Comparison of ENCODE assay signal across 1 cellular context in genomic region chr12:95116773-95117172, GRCh38.
TF ChIP-seq lines count a peak whose summit lies in the region.

No MANE protein-coding gene starts in this region.

TF ChIP-seq in H1, 55 proteins besides CTCF, POLR2A, EP300 and RAD21:
- TF ChIP-seq POLR2AphosphoS5 (IDR thresholded peaks at IDR 0.05; ENCODE audit: low read depth, low read length) (no peak), KDM1A (IDR thresholded peaks at IDR 0.05; ENCODE audit: borderline replicate concordance, low read length) (no peak), SIN3A (conservative IDR thresholded peaks at IDR 0.05 in 1 of 2, IDR thresholded peaks at IDR 0.05 in 1 of 2; ENCODE audit: low read depth in 1 of 2, low read length in 2 of 2) (no peak), GABPA (IDR thresholded peaks at IDR 0.05; ENCODE audit: borderline replicate concordance, insufficient read depth, low read length) (no peak), CREB1 (IDR thresholded peaks at IDR 0.05) (no peak), NANOG (IDR thresholded peaks at IDR 0.05; ENCODE audit: insufficient read depth, low read depth, low read length, poor library complexity, severe bottlenecking) (no peak), TBP (IDR thresholded peaks at IDR 0.05; ENCODE audit: low read depth, low read length) (no peak), MAX (IDR thresholded peaks at IDR 0.05) (no peak), CHD1 (IDR thresholded peaks at IDR 0.05; ENCODE audit: low read depth, low read length) (no peak), GTF2F1 (IDR thresholded peaks at IDR 0.05; ENCODE audit: borderline replicate concordance, low read depth, low read length) (no peak), BCL11A (IDR thresholded peaks at IDR 0.05; ENCODE audit: low read depth in 2 of 2, low read length in 2 of 2) (no peak), SIRT6 (IDR thresholded peaks at IDR 0.05; ENCODE audit: low read length) (no peak), CHD2 (IDR thresholded peaks at IDR 0.05; ENCODE audit: low read length) (no peak), CEBPB (IDR thresholded peaks at IDR 0.05; ENCODE audit: low read depth, low read length) (no peak), HDAC2 (IDR thresholded peaks at IDR 0.05; ENCODE audit: borderline replicate concordance in 1 of 2, low read depth in 2 of 2, low read length in 2 of 2) (no peak), KDM4A (IDR thresholded peaks at IDR 0.05; ENCODE audit: low read depth, low read length, severe bottlenecking) (no peak), SP4 (IDR thresholded peaks at IDR 0.05; ENCODE audit: low read length) (no peak), TEAD4 (IDR thresholded peaks at IDR 0.05; ENCODE audit: low read depth, low read length) (no peak)
- TF ChIP-seq, protein P1, sequence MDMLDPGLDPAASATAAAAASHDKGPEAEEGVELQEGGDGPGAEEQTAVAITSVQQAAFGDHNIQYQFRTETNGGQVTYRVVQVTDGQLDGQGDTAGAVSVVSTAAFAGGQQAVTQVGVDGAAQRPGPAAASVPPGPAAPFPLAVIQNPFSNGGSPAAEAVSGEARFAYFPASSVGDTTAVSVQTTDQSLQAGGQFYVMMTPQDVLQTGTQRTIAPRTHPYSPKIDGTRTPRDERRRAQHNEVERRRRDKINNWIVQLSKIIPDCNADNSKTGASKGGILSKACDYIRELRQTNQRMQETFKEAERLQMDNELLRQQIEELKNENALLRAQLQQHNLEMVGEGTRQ (IDR thresholded peaks at IDR 0.05; ENCODE audit: low read length): no peak
